ENCODE assay signal across 30 cellular contexts in genomic region chr11:91921974-91922373, GRCh38.
DNase-seq lines count a peak whose midpoint lies in the region; ATAC-seq and TF ChIP-seq lines count a peak whose summit lies in the region.
"Had no signal": no experiment of that assay in that cellular context is flagged by ENCODE, and none has a peak within 500 bp of the region (broad histone marks: within the 10 kb centered on the region; RNA-seq: fewer than 3 reads in every experiment).

No MANE protein-coding gene starts in this region.

- H3K14ac ChIP-seq in H9 (ENCODE audit: insufficient read depth, low read length) = no peak overlapping the region

- H3K4me3 ChIP-seq in MG63 (no peak overlapping the region), left lung (no peak overlapping the region)
- H3K4me3 ChIP-seq: BLaER1 treated with 17β-estradiol and CSF1 and Interleukin-3, amounts not matched to agents 10 nM and 100 nM; GM12878; lower lobe of right lung; mucosa of descending colon; ovary; spleen had no signal

- H3K9me3 ChIP-seq in MG63 (no peaks in the 10 kb centered on the region), left lung (no peaks in the 10 kb centered on the region), H9 (ENCODE audit: control insufficient read depth, low read depth, low read length) (no peaks in the 10 kb centered on the region)
- H3K9me3 ChIP-seq: lower lobe of right lung, mucosa of descending colon, ovary had no signal

- H3K4me1 ChIP-seq in left lung (no peaks in the 10 kb centered on the region), H9 (ENCODE audit: insufficient read depth, low read length) (no peaks in the 10 kb centered on the region)
- H3K4me1 ChIP-seq: BLaER1 treated with 17β-estradiol and CSF1 and Interleukin-3, amounts not matched to agents 10 nM and 100 nM; lower lobe of right lung; spleen had no signal

- H3K9ac ChIP-seq in H9 (ENCODE audit: extremely low read depth, insufficient read length, low read length) = no peak overlapping the region
- H3K9ac ChIP-seq: BLaER1 treated with 17β-estradiol and CSF1 and Interleukin-3, amounts not matched to agents 10 nM and 100 nM had no signal

- no peak overlapping the region for H3K4me2 ChIP-seq in H9 (ENCODE audit: insufficient read depth, insufficient read length, low read length)
- H3K4me2 ChIP-seq: BLaER1 treated with 17β-estradiol and CSF1 and Interleukin-3, amounts not matched to agents 10 nM and 100 nM had no signal

- intact Hi-C loops in Calu3 (cut with micrococcal nuclease; ENCODE audit: unreplicated experiment) = no loop called here
- intact Hi-C loops in left lung (cut with DNase I) = no loop called here

- H3K4me3 Mint-ChIP-seq in Calu3 (ENCODE audit: low read depth, unreplicated experiment) = no peak overlapping the region
- H3K4me3 Mint-ChIP-seq in H9 = no peak overlapping the region
- H3K4me3 Mint-ChIP-seq: activated naive CD8-positive, alpha-beta T cell treated with anti-CD3 and anti-CD28 coated beads, Interleukin-2, amount 10 ng/mL, durations not matched to agents 7 days and 5 days; IgD-negative memory B cell; stimulated activated effector memory CD8-positive, alpha-beta T cell treated with anti-CD3 and anti-CD28 coated beads, Interleukin-12 subunit alpha, Interleukin-12 subunit beta, amount 100 ng/mL, for 72 hours; T-helper 1 cell treated with Interleukin-12 subunit alpha and Interleukin-12 subunit beta and Interleukin-4 antibody, amounts not matched to agents 30 μg/mL and 1 μg/mL, for 36 hours had no signal

- no peak overlapping the region for H3K4ac ChIP-seq in H9 (ENCODE audit: low read depth, low read length)

- H3K23me2 ChIP-seq in H9 (ENCODE audit: insufficient read length, low read depth, low read length, poor library complexity, severe bottlenecking) = no peaks in the 10 kb centered on the region

- H4K20me1 ChIP-seq in H9 (ENCODE audit: control insufficient read depth, insufficient read depth, insufficient read length) = no peaks in the 10 kb centered on the region
- H4K20me1 ChIP-seq: BLaER1 treated with 17β-estradiol and CSF1 and Interleukin-3, amounts not matched to agents 10 nM and 100 nM had no signal

- no peak overlapping the region for H2BK5ac ChIP-seq in H9 (ENCODE audit: insufficient read length, low read length)

- H3K4me1 Mint-ChIP-seq in Calu3 (ENCODE audit: low read depth, unreplicated experiment) (peaks cover 9% of the 10 kb centered on the region), H9 (peaks cover 0 to 2% of the 10 kb centered on the region in 2 experiments; a peak in 1 of 4 replicates)
- H3K4me1 Mint-ChIP-seq: activated naive CD8-positive, alpha-beta T cell treated with anti-CD3 and anti-CD28 coated beads, Interleukin-2, amount 10 ng/mL, durations not matched to agents 7 days and 5 days; IgD-negative memory B cell; stimulated activated effector memory CD8-positive, alpha-beta T cell treated with anti-CD3 and anti-CD28 coated beads, Interleukin-12 subunit alpha, Interleukin-12 subunit beta, amount 100 ng/mL, for 72 hours had no signal

- no peaks in the 10 kb centered on the region for H3K79me2 ChIP-seq in H9 (ENCODE audit: insufficient read depth, low read length)

- no peak overlapping the region for H2BK20ac ChIP-seq in H9 (ENCODE audit: low read depth, low read length, poor library complexity, severe bottlenecking)

- H4K5ac ChIP-seq in H9 (ENCODE audit: insufficient read length, low read depth, low read length) = no peak overlapping the region

- H3T11ph ChIP-seq in H9 (ENCODE audit: low read length) = no peak overlapping the region

- H3K27me3 ChIP-seq in MG63 (no peaks in the 10 kb centered on the region), left lung (no peaks in the 10 kb centered on the region), H9 (ENCODE audit: insufficient read depth, low read length) (no peaks in the 10 kb centered on the region)
- H3K27me3 ChIP-seq: BLaER1 treated with 17β-estradiol and CSF1 and Interleukin-3, amounts not matched to agents 10 nM and 100 nM; ovary; spleen had no signal

- H3K9me3 Mint-ChIP-seq in Calu3 (ENCODE audit: low read depth, unreplicated experiment) = peaks cover 2% of the 10 kb centered on the region
- H3K9me3 Mint-ChIP-seq in H9 = peaks cover 0 to 2% of the 10 kb centered on the region in 2 experiments; a peak in 1 of 5 replicates

- no CpG with 5 or more reads among the region's 1 CpG for WGBS in H9 (ENCODE audit: extremely low coverage, insufficient read length, low lambda C conversion rate)

- H3K23ac ChIP-seq in H9 (ENCODE audit: insufficient read length, low read depth, low read length) = no peak overlapping the region

- H3K27me3 Mint-ChIP-seq in Calu3 (ENCODE audit: unreplicated experiment) = no peaks in the 10 kb centered on the region
- no peaks in the 10 kb centered on the region for H3K27me3 Mint-ChIP-seq in H9 (ENCODE audit: low read depth)
- H3K27me3 Mint-ChIP-seq: activated naive CD8-positive, alpha-beta T cell treated with anti-CD3 and anti-CD28 coated beads, Interleukin-2, amount 10 ng/mL, durations not matched to agents 7 days and 5 days; IgD-negative memory B cell had no signal

- in situ Hi-C loops in G401 (cut with HindIII; ENCODE audit: low sequenced_read_pairs) = no loop called here

- no peak overlapping the region for H2AFZ ChIP-seq in H9 (ENCODE audit: low read length)

- no peak overlapping the region for H3K18ac ChIP-seq in H9 (ENCODE audit: insufficient read length, low read depth, low read length)

- H3K36me3 ChIP-seq in MG63 = no peaks in the 10 kb centered on the region
- H3K36me3 ChIP-seq in left lung = no peaks in the 10 kb centered on the region
- H3K36me3 ChIP-seq: BLaER1 treated with 17β-estradiol and CSF1 and Interleukin-3, amounts not matched to agents 10 nM and 100 nM; lower lobe of right lung; ovary; spleen had no signal

- H3K79me1 ChIP-seq in H9 (ENCODE audit: insufficient read depth, low read depth, low read length, poor library complexity, severe bottlenecking) = no peaks in the 10 kb centered on the region

- H2BK120ac ChIP-seq in H9 (ENCODE audit: low read depth, low read length, poor library complexity, severe bottlenecking) = no peak overlapping the region

- no peak overlapping the region for H3K27ac Mint-ChIP-seq in Calu3 (ENCODE audit: unreplicated experiment)
- no peak overlapping the region for H3K27ac Mint-ChIP-seq in H9
- H3K27ac Mint-ChIP-seq: activated naive CD8-positive, alpha-beta T cell treated with anti-CD3 and anti-CD28 coated beads, Interleukin-2, amount 10 ng/mL, durations not matched to agents 7 days and 5 days; IgD-negative memory B cell; stimulated activated effector memory CD8-positive, alpha-beta T cell treated with anti-CD3 and anti-CD28 coated beads, Interleukin-12 subunit alpha, Interleukin-12 subunit beta, amount 100 ng/mL, for 72 hours; T-helper 1 cell treated with Interleukin-12 subunit alpha and Interleukin-12 subunit beta and Interleukin-4 antibody, amounts not matched to agents 30 μg/mL and 1 μg/mL, for 36 hours had no signal

- DNase-seq in Calu3 = peak; percentile 38
- peak; percentile 48 for DNase-seq in MG63
- DNase-seq in astrocyte of the hippocampus (ENCODE audit: low read depth, low spot score) = peak; percentile 66
- DNase-seq in left lung = peak in 1 of 2 donors; percentile 32
- no peak for DNase-seq in NK-92 treated with Interleukin-12 subunit alpha and Interleukin-12 subunit beta, amount 100 ng/mL, for 24 hours (lab: John Stamatoyannopoulos, UW)
- DNase-seq in H9 = no peak
- DNase-seq in G401 (ENCODE audit: low spot score) = no peak
- DNase-seq: activated CD4-positive, alpha-beta T cell treated with anti-CD3 and anti-CD28 coated beads for 1 hour; activated CD8-positive, alpha-beta memory T cell treated with anti-CD3 and anti-CD28 coated beads for 24 hours; activated effector memory CD4-positive, alpha-beta T cell treated with anti-CD3 and anti-CD28 coated beads, Interleukin-2, amount 50 U/mL, for 16 hours; activated naive CD8-positive, alpha-beta T cell treated with anti-CD3 and anti-CD28 coated beads, Interleukin-2, amount 10 ng/mL, durations not matched to agents 7 days and 5 days; cerebellar nuclear complex; DND-41; lower lobe of right lung; mucosa of descending colon; NCI-H1105 treated with DMSO at 0.1 percent for 48 hours; NCI-H2029 treated with DMSO at 0.1 percent for 48 hours; NCI-H2227 treated with DMSO at 0.1 percent for 48 hours; NCI-H69; ovary; right cardiac atrium; RPMI8226; spleen; stimulated activated CD4-positive, alpha-beta T cell treated with anti-CD3 and anti-CD28 coated beads, Interleukin-2, amount 100 ng/mL, for 48 hours had no signal

- no peak overlapping the region for H2BK15ac ChIP-seq in H9 (ENCODE audit: low read depth, low read length)

- H3K56ac ChIP-seq in H9 (ENCODE audit: insufficient read length, low read depth, low read length) = no peak overlapping the region

- no peak overlapping the region for H4K8ac ChIP-seq in H9 (replicated peaks; ENCODE audit: insufficient read length, low read depth, low read length)

- H3K36me3 Mint-ChIP-seq in Calu3 (ENCODE audit: insufficient read depth, unreplicated experiment) (no peaks in the 10 kb centered on the region), H9 (ENCODE audit: insufficient read depth in 1 of 3, low read depth in 3 of 3) (no peaks in the 10 kb centered on the region)
- H3K36me3 Mint-ChIP-seq: activated naive CD8-positive, alpha-beta T cell treated with anti-CD3 and anti-CD28 coated beads, Interleukin-2, amount 10 ng/mL, durations not matched to agents 7 days and 5 days; IgD-negative memory B cell; stimulated activated effector memory CD8-positive, alpha-beta T cell treated with anti-CD3 and anti-CD28 coated beads, Interleukin-12 subunit alpha, Interleukin-12 subunit beta, amount 100 ng/mL, for 72 hours had no signal

- H3K27ac ChIP-seq in left lung = no peak overlapping the region
- H3K27ac ChIP-seq in H9 (ENCODE audit: insufficient read length, low read depth, low read length) = no peak overlapping the region
- H3K27ac ChIP-seq: BLaER1 treated with 17β-estradiol and CSF1 and Interleukin-3, amounts not matched to agents 10 nM and 100 nM; lower lobe of right lung; ovary; spleen had no signal

- ATAC-seq in left lung = peak; percentile 15
- ATAC-seq in GM18873 (IDR thresholded peaks at IDR 0.05; ENCODE audit: low FRiP score, unreplicated experiment) = no peak
- ATAC-seq: GM12878; lower lobe of right lung; mucosa of descending colon; right cardiac atrium; stimulated activated effector memory CD8-positive, alpha-beta T cell treated with anti-CD3 and anti-CD28 coated beads, Interleukin-12 subunit alpha, Interleukin-12 subunit beta, amount 100 ng/mL, for 72 hours had no signal

- CTCF ChIA-PET in Calu3 (lab: Charles Lee) = no interaction called here

- no peak overlapping the region for H2BK12ac ChIP-seq in H9 (ENCODE audit: insufficient read length, low read depth, low read length)

- TF ChIP-seq CTCF in Calu3 (IDR thresholded peaks at IDR 0.05; ENCODE audit: unreplicated experiment) (no peak), left lung (IDR thresholded peaks at IDR 0.05) (no peak), H9 (conservative IDR thresholded peaks at IDR 0.05) (no peak)

- no peak overlapping the region for H4K91ac ChIP-seq in H9 (ENCODE audit: insufficient read length, low read depth, low read length)

- BruUV-seq in Calu3 (replicated peaks; lab: Mats Ljungman, UMichigan) = no TSS peak

- no peak overlapping the region for H2AK5ac ChIP-seq in H9 (ENCODE audit: insufficient read length, low read length)

Comparison
In these comparisons a context has a peak if more than half of its experiments do, and no peak if none do; other contexts are left out.
1. DNase-seq: peak in Calu3 (single experiment), MG63 (single experiment) and astrocyte of the hippocampus (single experiment); none in NK-92 treated with Interleukin-12 subunit alpha and Interleukin-12 subunit beta, amount 100 ng/mL, for 24 hours (single experiment), H9 (single experiment) and G401 (single experiment).